In the genomic region with DNA sequence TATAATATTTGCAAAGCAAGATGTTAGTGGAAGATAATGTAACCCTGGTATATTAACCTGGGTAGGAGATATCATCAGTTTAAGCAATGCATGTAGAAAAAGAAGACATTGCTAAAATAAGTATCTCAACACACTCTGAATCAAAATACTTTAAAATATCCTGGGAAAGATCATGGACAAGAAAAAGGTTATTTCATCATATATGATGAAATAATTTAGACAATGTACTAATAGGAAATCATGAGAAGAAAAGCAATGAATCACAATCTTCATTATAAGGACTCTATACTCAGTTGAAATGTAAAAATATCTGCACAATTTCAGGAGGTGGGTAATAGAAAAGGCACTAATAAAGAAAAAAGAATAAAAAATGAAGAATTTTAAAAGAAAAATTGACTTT, we compare ENCODE assay signal across 25 cellular contexts.
"Had no signal": no experiment of that assay in that cellular context is flagged by ENCODE, and none has a peak within 500 bp of the region (broad histone marks: within the 10 kb centered on the region; RNA-seq: fewer than 3 reads in every experiment).

No MANE protein-coding gene starts in this region.

- H3K36me3 Mint-ChIP-seq: naive B cell had no signal

- H3K4me3 Mint-ChIP-seq: naive B cell, nephron had no signal

- H3K36me3 ChIP-seq: esophagus squamous epithelium, left ventricle myocardium inferior, stomach, thoracic aorta, transverse colon had no signal

- H3K27ac ChIP-seq: esophagus squamous epithelium, hepatocyte, left ventricle myocardium inferior, psoas muscle, skin epidermis, stomach, thoracic aorta, transverse colon had no signal

- H3K79me2 ChIP-seq: hepatocyte had no signal

- H3K4me1 ChIP-seq: esophagus squamous epithelium, left ventricle myocardium inferior, psoas muscle, stomach, transverse colon had no signal

- H3K27ac Mint-ChIP-seq: naive B cell, nephron had no signal

- H2AFZ ChIP-seq: hepatocyte had no signal

- H3K27me3 ChIP-seq: dorsolateral prefrontal cortex, esophagus squamous epithelium, hepatocyte, stomach, transverse colon had no signal

- H3K4me1 Mint-ChIP-seq: naive B cell, nephron had no signal

- DNase-seq: cortex of kidney; dorsolateral prefrontal cortex; effector CD8-positive, alpha-beta T cell; esophagus squamous epithelium; foreskin melanocyte; head of caudate nucleus; kidney; left cardiac atrium; left ventricle myocardium inferior; mesendoderm; naive B cell; occipital lobe; psoas muscle; retina; stimulated activated CD4-positive, alpha-beta T cell treated with anti-CD3 and anti-CD28 coated beads, Interleukin-2, amount 100 ng/mL, for 24 hours; stimulated activated naive CD4-positive, alpha-beta T cell; stomach; substantia nigra; transverse colon had no signal

- H3K9me3 ChIP-seq: esophagus squamous epithelium, left ventricle myocardium inferior, psoas muscle, stomach, thoracic aorta, transverse colon had no signal

- ATAC-seq: left cardiac atrium, psoas muscle, sciatic nerve had no signal

- H3K9me3 Mint-ChIP-seq: nephron had no signal

- H3K4me3 ChIP-seq: dorsolateral prefrontal cortex, esophagus squamous epithelium, hepatocyte, left ventricle myocardium inferior, lung, psoas muscle, skin epidermis, stomach, thoracic aorta, transverse colon had no signal

- H3K27me3 Mint-ChIP-seq: naive B cell had no signal

- H3K4me2 ChIP-seq: hepatocyte had no signal
